ENCODE assay signal across 1 cellular context in genomic region chr21:38965910-38966504, GRCh38.
TF ChIP-seq lines count a peak whose summit lies in the region.

No MANE protein-coding gene starts in this region.

TF ChIP-seq in HepG2, 621 proteins besides CTCF, POLR2A, EP300 and RAD21 (continued from another document and continues in another):
- peak; percentile 50; the same call in 1 of the 2 replicates for TF ChIP-seq ZNF414 (CRISPR knock-in tag; IDR thresholded peaks at IDR 0.05)
- 0 out of 4 replicates have a peak, but pooled peaks of 1 of the 2 experiments have one; percentile 32 for TF ChIP-seq HMGXB4 (CRISPR knock-in tag; IDR thresholded peaks at IDR 0.05; ENCODE audit: borderline replicate concordance in 1 of 2, low read depth in 1 of 2)
- no peak for TF ChIP-seq CCAR2 (optimal IDR thresholded peaks at IDR 0.05; ENCODE audit: low read depth, low read length)
- TF ChIP-seq E2F2 (CRISPR knock-in tag; IDR thresholded peaks at IDR 0.05; ENCODE audit: borderline replicate concordance), result no peak
- TF ChIP-seq ZNF607 (CRISPR knock-in tag; IDR thresholded peaks at IDR 0.05; ENCODE audit: borderline replicate concordance), result peak; percentile 55; the same call in 1 of the 2 replicates
- TF ChIP-seq MAX (IDR thresholded peaks at IDR 0.05), result peak; percentile 93
- TF ChIP-seq ZC3H13 (CRISPR knock-in tag; IDR thresholded peaks at IDR 0.05), result no peak
- peak; percentile 87 for TF ChIP-seq MYPOP (CRISPR knock-in tag; IDR thresholded peaks at IDR 0.05)
- no peak for TF ChIP-seq CREB3 (CRISPR knock-in tag; IDR thresholded peaks at IDR 0.05)
- TF ChIP-seq TFDP1 (CRISPR knock-in tag; IDR thresholded peaks at IDR 0.05; ENCODE audit: borderline replicate concordance), result no peak; the same call in 1 of the 2 replicates
- TF ChIP-seq MED13 (CRISPR knock-in tag; IDR thresholded peaks at IDR 0.05), result no peak
- no peak for TF ChIP-seq ZNF496 (CRISPR knock-in tag; IDR thresholded peaks at IDR 0.05; ENCODE audit: insufficient replicate concordance)
- TF ChIP-seq ZNF891 (CRISPR knock-in tag; IDR thresholded peaks at IDR 0.05), result peak; percentile 36; the same call in 1 of the 2 replicates
- TF ChIP-seq ZNF644 (CRISPR knock-in tag; IDR thresholded peaks at IDR 0.05; ENCODE audit: low read depth), result 0 out of 2 replicates have a peak, but pooled peaks have one; percentile 28
- no peak for TF ChIP-seq NFRKB (IDR thresholded peaks at IDR 0.05)
- TF ChIP-seq MNT (IDR thresholded peaks at IDR 0.05), result peak; percentile 34; the same call in 1 of the 2 replicates
- TF ChIP-seq ELF3 (CRISPR knock-in tag; IDR thresholded peaks at IDR 0.05), result peak; percentile 95
- peak; percentile 19; the same call in 1 of the 2 replicates for TF ChIP-seq ATF3 (CRISPR knock-in tag; IDR thresholded peaks at IDR 0.05)
- TF ChIP-seq YEATS4 (CRISPR knock-in tag; IDR thresholded peaks at IDR 0.05; ENCODE audit: borderline replicate concordance), result peak; percentile 88
- peak; percentile 87 for TF ChIP-seq POLR2AphosphoS5 (IDR thresholded peaks at IDR 0.05; ENCODE audit: low read depth, low read length)
- TF ChIP-seq NAIF1 (CRISPR knock-in tag; IDR thresholded peaks at IDR 0.05; ENCODE audit: borderline replicate concordance), result 0 out of 2 replicates have a peak, but pooled peaks have one; percentile 30
- peak; percentile 93 for TF ChIP-seq NFYC (CRISPR knock-in tag; IDR thresholded peaks at IDR 0.05)
- peak; percentile 37; the same call in 1 of the 2 replicates for TF ChIP-seq ATF2 (CRISPR knock-in tag; IDR thresholded peaks at IDR 0.05)
- TF ChIP-seq ZNF24 (IDR thresholded peaks at IDR 0.05), result 0 out of 2 replicates have a peak, but pooled peaks have one; percentile 22
- no peak for TF ChIP-seq SMARCC2 (IDR thresholded peaks at IDR 0.05)
- TF ChIP-seq ETV6 (CRISPR knock-in tag; conservative IDR thresholded peaks at IDR 0.05), result no peak
- no peak for TF ChIP-seq ZUFSP (CRISPR knock-in tag; IDR thresholded peaks at IDR 0.05; ENCODE audit: borderline replicate concordance)
- no peak for TF ChIP-seq ZNF451 (CRISPR knock-in tag; IDR thresholded peaks at IDR 0.05)
- TF ChIP-seq TCF12 (IDR thresholded peaks at IDR 0.05), result no peak
- TF ChIP-seq TCF12 (CRISPR knock-in tag; IDR thresholded peaks at IDR 0.05), result peak; percentile 41; the same call in 1 of the 2 replicates
- TF ChIP-seq ELF1 (CRISPR knock-in tag; IDR thresholded peaks at IDR 0.05), result peak; percentile 88
- 0 out of 2 replicates have a peak, but pooled peaks have one; percentile 18 for TF ChIP-seq TFDP2 (CRISPR knock-in tag; IDR thresholded peaks at IDR 0.05)
- no peak for TF ChIP-seq HNF4G (IDR thresholded peaks at IDR 0.05; ENCODE audit: borderline replicate concordance, low read depth, low read length)
- TF ChIP-seq HNF4G (CRISPR knock-in tag; IDR thresholded peaks at IDR 0.05; ENCODE audit: borderline replicate concordance, low read depth), result no peak
- peak; percentile 50; the same call in 1 of the 2 replicates for TF ChIP-seq MXD3 (CRISPR knock-in tag; IDR thresholded peaks at IDR 0.05)
- peak; percentile 43; the same call in 1 of the 2 replicates for TF ChIP-seq ARNTL (CRISPR knock-in tag; IDR thresholded peaks at IDR 0.05)
- TF ChIP-seq IKZF5 (CRISPR knock-in tag; IDR thresholded peaks at IDR 0.05), result peak; percentile 88
- 0 out of 2 replicates have a peak, but pooled peaks have one; percentile 36 for TF ChIP-seq ZNF230 (CRISPR knock-in tag; IDR thresholded peaks at IDR 0.05)
- TF ChIP-seq HDAC1 (CRISPR knock-in tag; IDR thresholded peaks at IDR 0.05), result peak; percentile 38; the same call in 1 of the 2 replicates
- TF ChIP-seq ZBTB42 (CRISPR knock-in tag; IDR thresholded peaks at IDR 0.05), result no peak
- no peak for TF ChIP-seq ZNF672 (CRISPR knock-in tag; IDR thresholded peaks at IDR 0.05)
- 0 out of 2 replicates have a peak, but pooled peaks have one; percentile 31 for TF ChIP-seq ELF4 (CRISPR knock-in tag; IDR thresholded peaks at IDR 0.05; ENCODE audit: borderline replicate concordance)
- peak; percentile 74 for TF ChIP-seq ETV5 (CRISPR knock-in tag; IDR thresholded peaks at IDR 0.05; ENCODE audit: borderline replicate concordance)
- no peak for TF ChIP-seq KLF13 (CRISPR knock-in tag; IDR thresholded peaks at IDR 0.05)
- TF ChIP-seq ISL2 (CRISPR knock-in tag; IDR thresholded peaks at IDR 0.05), result peak; percentile 49
- peak; percentile 56; the same call in 1 of the 2 replicates for TF ChIP-seq IRX3 (CRISPR knock-in tag; IDR thresholded peaks at IDR 0.05; ENCODE audit: borderline replicate concordance, low read depth)
- TF ChIP-seq NR1H2 (CRISPR knock-in tag; IDR thresholded peaks at IDR 0.05; ENCODE audit: borderline replicate concordance, low read depth), result no peak; the same call in 1 of the 2 replicates
- TF ChIP-seq ZNF501 (CRISPR knock-in tag; IDR thresholded peaks at IDR 0.05), result peak; percentile 81; the same call in 1 of the 2 replicates
- TF ChIP-seq NPAS2 (CRISPR knock-in tag; IDR thresholded peaks at IDR 0.05; ENCODE audit: borderline replicate concordance), result no peak
- peak; percentile 78; the same call in 1 of the 2 replicates for TF ChIP-seq ZSCAN9 (CRISPR knock-in tag; IDR thresholded peaks at IDR 0.05; ENCODE audit: borderline replicate concordance)
- 0 out of 2 replicates have a peak, but pooled peaks have one; percentile 38 for TF ChIP-seq MXD4 (CRISPR knock-in tag; IDR thresholded peaks at IDR 0.05)
- TF ChIP-seq MZF1 (CRISPR knock-in tag; IDR thresholded peaks at IDR 0.05; ENCODE audit: borderline replicate concordance), result no peak
